In the genomic region with DNA sequence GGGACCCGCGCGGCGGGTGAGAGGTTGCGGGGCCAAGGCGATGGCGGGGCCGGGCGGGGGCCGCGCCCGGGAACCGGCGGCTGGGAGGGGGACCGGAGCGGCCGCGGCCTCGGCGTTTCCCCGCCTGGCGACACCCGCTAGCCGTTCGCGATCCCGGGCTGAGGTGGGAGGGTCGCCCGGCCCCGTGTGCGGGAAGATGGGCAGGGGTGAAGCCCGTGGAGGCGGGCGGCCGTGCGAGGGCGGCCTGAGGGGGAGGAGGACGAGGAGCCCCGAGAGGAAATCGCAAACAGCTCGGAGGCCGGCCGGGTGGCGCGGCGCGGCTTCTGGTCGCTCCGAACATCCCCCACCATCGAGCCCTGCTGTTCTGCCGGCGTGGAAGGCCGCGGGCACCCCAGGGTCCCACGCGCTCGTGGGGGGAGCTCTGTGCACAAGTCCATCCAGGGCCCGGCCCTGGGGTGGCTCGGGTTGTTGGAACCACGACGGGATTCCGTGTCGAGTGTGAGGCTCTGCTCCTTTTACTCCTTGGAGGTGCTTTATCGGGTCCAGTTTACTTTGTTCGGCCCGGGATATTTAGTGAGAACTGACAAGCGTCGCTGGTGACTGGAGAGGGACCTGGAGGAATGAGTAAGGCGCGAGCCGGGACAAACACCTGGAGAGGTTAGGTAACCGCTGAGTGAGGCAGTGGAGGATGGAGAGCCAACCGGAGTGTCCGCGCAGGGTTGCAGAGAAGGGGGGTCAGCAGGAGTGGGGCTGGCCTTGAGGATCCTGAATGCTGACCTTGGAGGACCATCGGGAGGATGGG, we compare ENCODE assay signal across 8 cellular contexts. TPM values are rescaled to one million over a fixed set of nuclear protein-coding genes. Genes with fewer than 3 reads are reported as not detected.
DNase-seq lines count a peak whose midpoint lies in the region; ATAC-seq and TF ChIP-seq lines count a peak whose summit lies in the region.

No MANE protein-coding gene starts in this region.

- TF ChIP-seq EP300 in esophagus muscularis mucosa (IDR thresholded peaks at IDR 0.05), result no peak

- H3K36me3 ChIP-seq in esophagus muscularis mucosa, result no peaks in the 10 kb centered on the region
- H3K36me3 ChIP-seq in muscle layer of duodenum (ENCODE audit: control insufficient read depth in 1 of 2, insufficient read depth in 2 of 2, low read length in 2 of 2), result no peaks in the 10 kb centered on the region
- no peaks in the 10 kb centered on the region for H3K36me3 ChIP-seq in subcutaneous abdominal adipose tissue (ENCODE audit: control insufficient read depth in 5 of 5, insufficient read depth in 5 of 5, low read length in 5 of 5)

- DNase-seq in NCI-H1092 treated with DMSO at 0.1 percent for 48 hours (lab: John Stamatoyannopoulos, UW), result peak; percentile 25
- DNase-seq in NCI-H1092 (lab: John Stamatoyannopoulos, UW), result no peak
- peak; percentile 37 for DNase-seq in NCI-H2171 (lab: John Stamatoyannopoulos, UW)
- peak; percentile 55 to 74 for DNase-seq in activated T-cell treated with anti-CD3 and anti-CD28 coated beads, Interleukin-2, amount 50 U/mL, for 48 hours
- DNase-seq in esophagus muscularis mucosa (ENCODE audit: extremely low spot score), result no peak

- peaks cover 46 to 59% (median 54%) of the 10 kb centered on the region in 4 donors for H3K4me1 ChIP-seq in esophagus muscularis mucosa
- H3K4me1 ChIP-seq in muscle layer of duodenum (ENCODE audit: control insufficient read depth in 1 of 2, insufficient read depth in 2 of 2, low read length in 2 of 2), result peaks cover 0 to 28% of the 10 kb centered on the region in 2 donors
- peaks cover 0 to 39% (median 24%) of the 10 kb centered on the region in 5 donors for H3K4me1 ChIP-seq in subcutaneous abdominal adipose tissue (ENCODE audit: control insufficient read depth in 5 of 5, insufficient read depth in 5 of 5, low read length in 5 of 5)

- peak overlapping the region; percentile 84 to 93 (median 90) for H3K4me3 ChIP-seq in esophagus muscularis mucosa
- peak overlapping the region; percentile 84 to 87 for H3K4me3 ChIP-seq in muscle layer of duodenum (ENCODE audit: low read depth in 1 of 2, low read length in 2 of 2)
- peak overlapping the region; percentile 82 to 90 (median 90) for H3K4me3 ChIP-seq in subcutaneous abdominal adipose tissue (ENCODE audit: low read depth in 1 of 5, low read length in 5 of 5)

- peak overlapping the region; percentile 92 to 95 (median 94) for H3K27ac ChIP-seq in esophagus muscularis mucosa (replicated peaks in 1 of 4)
- peak overlapping the region; percentile 76 for H3K27ac ChIP-seq in muscle layer of duodenum (ENCODE audit: low read length)
- peak overlapping the region; percentile 84 for H3K27ac ChIP-seq in subcutaneous abdominal adipose tissue (ENCODE audit: low read depth, low read length)

- H3K27me3 ChIP-seq in esophagus muscularis mucosa, result no peaks in the 10 kb centered on the region
- H3K27me3 ChIP-seq in muscle layer of duodenum (ENCODE audit: low read depth, low read length), result no peaks in the 10 kb centered on the region
- no peaks in the 10 kb centered on the region for H3K27me3 ChIP-seq in subcutaneous abdominal adipose tissue (ENCODE audit: control insufficient read depth in 5 of 5, insufficient read depth in 4 of 5, low read length in 5 of 5)

- TF ChIP-seq POLR2A in esophagus muscularis mucosa (IDR thresholded peaks at IDR 0.05; ENCODE audit: low read depth), result no peak

- H3K9me3 ChIP-seq in esophagus muscularis mucosa (no peaks in the 10 kb centered on the region), muscle layer of duodenum (ENCODE audit: control insufficient read depth in 1 of 2, low read length in 2 of 2) (no peaks in the 10 kb centered on the region), subcutaneous abdominal adipose tissue (ENCODE audit: control insufficient read depth in 5 of 5, low read length in 5 of 5) (no peaks in the 10 kb centered on the region)

- no peak for TF ChIP-seq CTCF in esophagus muscularis mucosa (IDR thresholded peaks at IDR 0.05)

- WGBS in esophagus muscularis mucosa, result under 1% methylated on average over 36 of the region's 76 CpGs

- H3K9ac ChIP-seq in subcutaneous abdominal adipose tissue (ENCODE audit: low read length in 5 of 5), result peak overlapping the region; percentile 63 to 89 (median 87)

- intact Hi-C loops in esophagus muscularis mucosa (cut with DNase I), result loop anchor here (5.0 kb wide), 1 partner anchor 67 kb away; no protein-coding TSS in a partner anchor

- peak; percentile 33 for ATAC-seq in HG02798 (IDR thresholded peaks at IDR 0.05; ENCODE audit: poor library complexity, unreplicated experiment)

RNA-seq across cellular contexts. Expression of a gene that starts 0.7 kb away (rescaled TPM):
- 10 to 100 TPM; 46.4 to 66.8 (median 59.8) TPM for total RNA-seq in esophagus muscularis mucosa

Comparison
In these comparisons a context has a peak if more than half of its experiments do, and no peak if none do; other contexts are left out.
1. DNase-seq: peak in NCI-H1092 treated with DMSO at 0.1 percent for 48 hours (single experiment), NCI-H2171 (single experiment) and activated T-cell treated with anti-CD3 and anti-CD28 coated beads, Interleukin-2, amount 50 U/mL, for 48 hours (2 of 2); none in NCI-H1092 (single experiment) and esophagus muscularis mucosa (single experiment).
2. Peak in every context shown above with its lines, with median percentiles within 50 percentile points of each other: H3K27ac ChIP-seq and H3K4me3 ChIP-seq.